23 cellular contexts compared by ENCODE assay signal in genomic region chr10:12207114-12207513, GRCh38. TPM values are rescaled to one million over a fixed set of nuclear protein-coding genes. Genes with fewer than 3 reads are reported as not detected.
DNase-seq lines count a peak whose midpoint lies in the region; ATAC-seq, FAIRE-seq and TF ChIP-seq lines count a peak whose summit lies in the region.
"Had no signal": no experiment of that assay in that cellular context is flagged by ENCODE, and none has a peak within 500 bp of the region (broad histone marks: within the 10 kb centered on the region; RNA-seq: fewer than 3 reads in every experiment).

No MANE protein-coding gene starts in this region.

- H3K9me3 ChIP-seq in T-helper 17 cell (ENCODE audit: control insufficient read depth, low read length, poor library complexity, severe bottlenecking) (no peaks in the 10 kb centered on the region), transverse colon (no peaks in the 10 kb centered on the region), uterus (no peaks in the 10 kb centered on the region)
- H3K9me3 ChIP-seq: BE2C, HAP-1 had no signal

- H3K36me3 Mint-ChIP-seq in activated T-cell treated with anti-CD3 and anti-CD28 coated beads, Interleukin-2, amount 50 U/mL, for 72 hours (ENCODE audit: insufficient read depth in 2 of 2) = peaks cover 9 to 27% of the 10 kb centered on the region in 2 donors
- peaks cover 8% of the 10 kb centered on the region for H3K36me3 Mint-ChIP-seq in T-helper 17 cell (ENCODE audit: low read depth)
- peaks cover 55% of the 10 kb centered on the region for H3K36me3 Mint-ChIP-seq in central memory CD8-positive, alpha-beta T cell (ENCODE audit: insufficient read depth)

- ATAC-seq in activated T-cell treated with anti-CD3 and anti-CD28 coated beads, Interleukin-2, amount 50 U/mL, for 72 hours (replicated peaks in 1 of 2) = no peak
- no peak for ATAC-seq in T-helper 17 cell
- ATAC-seq in central memory CD8-positive, alpha-beta T cell (replicated peaks; ENCODE audit: extremely low read depth, poor library complexity, severe bottlenecking) = no peak

- H3K4me1 Mint-ChIP-seq in activated T-cell treated with anti-CD3 and anti-CD28 coated beads, Interleukin-2, amount 50 U/mL, for 72 hours (ENCODE audit: low read depth) = peaks cover 13% of the 10 kb centered on the region
- peaks cover 30% of the 10 kb centered on the region for H3K4me1 Mint-ChIP-seq in T-helper 17 cell
- peaks cover 37% of the 10 kb centered on the region for H3K4me1 Mint-ChIP-seq in central memory CD8-positive, alpha-beta T cell

- DNase-seq in activated T-cell treated with anti-CD3 and anti-CD28 coated beads, Interleukin-2, amount 50 U/mL, for 72 hours = no peak
- DNase-seq in activated T-cell treated with anti-CD3 and anti-CD28 coated beads, Interleukin-2, amount 50 U/mL, for 1 hour = no peak
- DNase-seq in T-helper 17 cell (no peak), transverse colon (no peak), RCC 7860 (ENCODE audit: low spot score) (no peak), uterus (no peak)
- no peak for DNase-seq in central memory CD8-positive, alpha-beta T cell (ENCODE audit: low spot score in 2 of 2)
- DNase-seq: ACHN; BE2C; C1 segment of cervical spinal cord; CD4-positive, CD25-positive, alpha-beta regulatory T cell; CD8-positive, alpha-beta memory T cell; COR-L47; DMS 273 treated with DMSO at 0.1 percent for 48 hours; DMS53; DND-41; EL; GM23248; IMR-90 had no signal

- TF ChIP-seq POLR2A in transverse colon (IDR thresholded peaks at IDR 0.05) = no peak
- no peak for TF ChIP-seq POLR2A in uterus (IDR thresholded peaks at IDR 0.05)

- TF ChIP-seq EP300 in transverse colon (IDR thresholded peaks at IDR 0.05; ENCODE audit: low read depth) = no peak

- H3K27me3 ChIP-seq in transverse colon = no peaks in the 10 kb centered on the region
- no peaks in the 10 kb centered on the region for H3K27me3 ChIP-seq in uterus
- H3K27me3 ChIP-seq: BE2C had no signal

- intact Hi-C loops in transverse colon (cut with DNase I; ENCODE audit: low total_unique reads) = no loop called here
- intact Hi-C loops in uterus (cut with DNase I; ENCODE audit: low total_unique reads) = no loop called here

- H3K4me1 ChIP-seq in transverse colon = no peaks in the 10 kb centered on the region
- no peaks in the 10 kb centered on the region for H3K4me1 ChIP-seq in uterus
- H3K4me1 ChIP-seq: BE2C had no signal

- WGBS in transverse colon (ENCODE audit: low coverage in 1 of 2), 2 donors = 82 to 83% methylated on average over 3 of the region's 3 CpGs

- in situ Hi-C loops in transverse colon (cut with MboI; ENCODE audit: low pct_ligation_motif_present in 1 of 4, low pct_unique_long_range_greater_than_20kb in 1 of 4, low sequenced_read_pairs in 3 of 4) = no loop called here

- peak overlapping the region; percentile 74 for H3K27ac Mint-ChIP-seq in activated T-cell treated with anti-CD3 and anti-CD28 coated beads, Interleukin-2, amount 50 U/mL, for 72 hours
- H3K27ac Mint-ChIP-seq in T-helper 17 cell = peak overlapping the region; percentile 67
- H3K27ac Mint-ChIP-seq in central memory CD8-positive, alpha-beta T cell (ENCODE audit: low read depth) = peak overlapping the region; percentile 90

- no peak overlapping the region for H3K4me3 Mint-ChIP-seq in activated T-cell treated with anti-CD3 and anti-CD28 coated beads, Interleukin-2, amount 50 U/mL, for 72 hours
- no peak overlapping the region for H3K4me3 Mint-ChIP-seq in T-helper 17 cell
- H3K4me3 Mint-ChIP-seq in central memory CD8-positive, alpha-beta T cell = no peak overlapping the region
- H3K4me3 Mint-ChIP-seq: CD8-positive, alpha-beta memory T cell had no signal

- H3K27ac ChIP-seq in transverse colon = no peak overlapping the region
- no peak overlapping the region for H3K27ac ChIP-seq in uterus
- H3K27ac ChIP-seq: GM23248 had no signal

- TF ChIP-seq CTCF in transverse colon (IDR thresholded peaks at IDR 0.05) (no peak), uterus (IDR thresholded peaks at IDR 0.05) (no peak)

- FAIRE-seq in RCC 7860 (lab: Jason Lieb, UNC) = no peak
- FAIRE-seq: A204.1, GM19239, HTR-8/SVneo had no signal

- H3K27me3 Mint-ChIP-seq in activated T-cell treated with anti-CD3 and anti-CD28 coated beads, Interleukin-2, amount 50 U/mL, for 72 hours (ENCODE audit: low read depth) = no peaks in the 10 kb centered on the region
- no peaks in the 10 kb centered on the region for H3K27me3 Mint-ChIP-seq in T-helper 17 cell
- no peaks in the 10 kb centered on the region for H3K27me3 Mint-ChIP-seq in central memory CD8-positive, alpha-beta T cell
- H3K27me3 Mint-ChIP-seq: CD4-positive, CD25-positive, alpha-beta regulatory T cell; CD8-positive, alpha-beta memory T cell had no signal

- H3K4me3 ChIP-seq in transverse colon (no peak overlapping the region), uterus (no peak overlapping the region)
- H3K4me3 ChIP-seq: GM23248, HAP-1 had no signal

- peaks cover 0 to 24% (median 7%) of the 10 kb centered on the region in 4 donors for H3K36me3 ChIP-seq in transverse colon
- no peaks in the 10 kb centered on the region for H3K36me3 ChIP-seq in uterus

- no peaks in the 10 kb centered on the region for H3K9me3 Mint-ChIP-seq in activated T-cell treated with anti-CD3 and anti-CD28 coated beads, Interleukin-2, amount 50 U/mL, for 72 hours
- H3K9me3 Mint-ChIP-seq in central memory CD8-positive, alpha-beta T cell = no peaks in the 10 kb centered on the region
- H3K9me3 Mint-ChIP-seq: CD8-positive, alpha-beta memory T cell had no signal

RNA-seq across cellular contexts. Expression of gene CDC123, which starts 11.1 kb away (rescaled TPM):
- total RNA-seq in activated T-cell treated with anti-CD3 and anti-CD28 coated beads, Interleukin-2, amount 50 U/mL, for 72 hours = 10 to 100 TPM; 84.6 to 85.4 TPM
- total RNA-seq in T-helper 17 cell (10 to 100 TPM; 35.9 to 52.8 TPM), transverse colon (10 to 100 TPM; 47.8 to 80.8 (median 53.6) TPM), uterus (10 to 100 TPM in 3 of 4 donors, 1 to 10 TPM in 1; 6.2 to 95.5 (median 34.3) TPM)

RNA-seq across cellular contexts. Expression of gene NUDT5, which starts 11.4 kb away (rescaled TPM):
- total RNA-seq in activated T-cell treated with anti-CD3 and anti-CD28 coated beads, Interleukin-2, amount 50 U/mL, for 72 hours = 10 to 100 TPM; 79.3 to 94.7 TPM
- total RNA-seq in T-helper 17 cell (10 to 100 TPM; 27.8 to 33.5 TPM), transverse colon (10 to 100 TPM; 12.5 to 38.9 (median 17.8) TPM), uterus (10 to 100 TPM; 15.6 to 39.0 (median 33.8) TPM)
